Comparison of ENCODE assay signal across 18 cellular contexts in the genomic region with DNA sequence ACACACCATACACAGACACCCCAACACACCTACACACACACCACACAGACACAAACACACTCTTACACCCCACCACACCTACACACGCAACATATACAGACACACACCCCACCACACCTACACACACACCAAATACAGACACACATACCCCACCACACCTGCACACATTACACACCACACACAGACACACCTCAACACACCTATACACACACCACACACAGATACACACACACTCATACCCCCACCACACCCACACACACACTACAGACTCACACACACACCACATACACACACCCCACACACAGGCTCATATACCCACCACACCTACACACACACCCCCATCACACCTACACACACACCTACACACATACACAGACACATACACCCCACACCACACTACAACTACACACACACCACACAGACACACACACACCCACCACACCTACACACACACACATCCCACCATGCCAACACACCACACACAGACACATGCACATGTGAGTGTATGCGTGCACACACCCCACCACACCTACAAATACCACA. TPM values are rescaled to one million over a fixed set of nuclear protein-coding genes. Genes with fewer than 3 reads are reported as not detected.
DNase-seq lines count a peak whose midpoint lies in the region; ATAC-seq, FAIRE-seq and TF ChIP-seq lines count a peak whose summit lies in the region.
"Had no signal": no experiment of that assay in that cellular context is flagged by ENCODE, and none has a peak within 500 bp of the region (broad histone marks: within the 10 kb centered on the region; RNA-seq: fewer than 3 reads in every experiment).

No MANE protein-coding gene starts in this region.

- in situ Hi-C loops in HepG2 (cut with HindIII; ENCODE audit: extremely low pct_ligation_motif_present, low pct_unique_long_range_greater_than_20kb), result no loop called here

- H3K4me3 ChIP-seq in HepG2 (replicated peaks in 1 of 3; ENCODE audit: insufficient read depth in 1 of 3, low read depth in 2 of 3, low read length in 3 of 3) (no peak overlapping the region), right lobe of liver (no peak overlapping the region)
- H3K4me3 ChIP-seq: PC-9, SK-N-MC had no signal

- peaks cover 98% of the 10 kb centered on the region for H3K4me1 Mint-ChIP-seq in activated B cell treated with CpG ODN at 0.5 μM for 24 hours
- peaks cover 57% of the 10 kb centered on the region for H3K4me1 Mint-ChIP-seq in glutamatergic neuron (ENCODE audit: low read depth, unreplicated experiment)
- peaks cover 0 to 29% (median 1%) of the 10 kb centered on the region in 4 donors for H3K4me1 Mint-ChIP-seq in naive thymus-derived CD8-positive, alpha-beta T cell

- BruUV-seq in HepG2 (replicated peaks; lab: Mats Ljungman, UMichigan), result TSS peak; percentile 14

- no peaks in the 10 kb centered on the region for H3K27me3 Mint-ChIP-seq in activated B cell treated with CpG ODN at 0.5 μM for 24 hours
- H3K27me3 Mint-ChIP-seq in glutamatergic neuron (ENCODE audit: unreplicated experiment), result peaks cover 39% of the 10 kb centered on the region
- no peaks in the 10 kb centered on the region for H3K27me3 Mint-ChIP-seq in naive thymus-derived CD8-positive, alpha-beta T cell
- H3K27me3 Mint-ChIP-seq: CD4-positive, alpha-beta T cell had no signal

- intact Hi-C loops in HepG2 (cut with micrococcal nuclease; ENCODE audit: unreplicated experiment), result loop anchor here (10.0 kb wide), 1 partner anchor 221 kb away; no protein-coding TSS in a partner anchor
- intact Hi-C loops in right lobe of liver (cut with DNase I), result no loop called here
- intact Hi-C loops in activated B cell treated with CpG ODN at 0.5 μM for 24 hours (cut with micrococcal nuclease), result loop anchor here (5.0 kb wide), 1 partner anchor 128 kb away; no protein-coding TSS in a partner anchor
- intact Hi-C loops in Right ventricle myocardium inferior (cut with DNase I), result no loop called here

- H3K27ac Mint-ChIP-seq in activated B cell treated with CpG ODN at 0.5 μM for 24 hours (peak overlapping the region; percentile 80), glutamatergic neuron (ENCODE audit: unreplicated experiment) (peak overlapping the region; percentile 92)
- no peak overlapping the region for H3K27ac Mint-ChIP-seq in naive thymus-derived CD8-positive, alpha-beta T cell
- H3K27ac Mint-ChIP-seq: CD4-positive, alpha-beta T cell had no signal

- TF ChIP-seq POLR2A in HepG2 (IDR thresholded peaks at IDR 0.05; ENCODE audit: insufficient read depth in 1 of 2, low read depth in 2 of 2, low read length in 2 of 2) (0 out of 4 replicates have a peak, but pooled peaks of 1 of the 2 experiments have one; percentile 32), right lobe of liver (IDR thresholded peaks at IDR 0.05) (no peak)

- FAIRE-seq in HepG2 (lab: Jason Lieb, UNC), result peak; percentile 64
- FAIRE-seq: A204.1 had no signal

- H2AFZ ChIP-seq in HepG2 (ENCODE audit: low read length), result no peak overlapping the region
- H2AFZ ChIP-seq: PC-9 had no signal

- POLR2A ChIA-PET in HepG2 (lab: Yijun Ruan, JAX), result interaction anchor here (1.3 kb wide), 1 partner anchor 62 kb away, joined by 6 read pairs; no protein-coding TSS in a partner anchor
- POLR2A ChIA-PET in activated B cell treated with CpG ODN at 0.5 μM for 24 hours (lab: Charles Lee), result no interaction called here
- POLR2A ChIA-PET in naive thymus-derived CD8-positive, alpha-beta T cell (lab: Charles Lee), result no interaction called here

- no peaks in the 10 kb centered on the region for H3K79me2 ChIP-seq in HepG2 (ENCODE audit: insufficient read depth, low read length)

- ATAC-seq in HepG2, result no peak
- no peak for ATAC-seq in right lobe of liver
- no peak for ATAC-seq in activated B cell treated with CpG ODN at 0.5 μM for 24 hours (ENCODE audit: low read depth)
- no peak for ATAC-seq in naive thymus-derived CD8-positive, alpha-beta T cell
- no peak for ATAC-seq in HG02840 (IDR thresholded peaks at IDR 0.05; ENCODE audit: low FRiP score, unreplicated experiment)
- no peak for ATAC-seq in Right ventricle myocardium inferior

- no peak overlapping the region for H3K9ac ChIP-seq in HepG2 (ENCODE audit: insufficient read depth, low read depth, low read length)

- H3K4me3 Mint-ChIP-seq in activated B cell treated with CpG ODN at 0.5 μM for 24 hours, result no peak overlapping the region
- H3K4me3 Mint-ChIP-seq in glutamatergic neuron (ENCODE audit: unreplicated experiment), result peak overlapping the region; percentile 67
- H3K4me3 Mint-ChIP-seq in naive thymus-derived CD8-positive, alpha-beta T cell, result no peak overlapping the region
- H3K4me3 Mint-ChIP-seq: CD4-positive, alpha-beta T cell; H9 had no signal

- DNase-seq in HepG2 (ENCODE audit: low spot score) (no peak), right lobe of liver (no peak), activated B cell treated with CpG ODN at 0.5 μM for 24 hours (no peak), glutamatergic neuron (no peak), NCI-H526 (lab: John Stamatoyannopoulos, UW) (no peak), Right ventricle myocardium inferior (ENCODE audit: missing footprints) (no peak)
- DNase-seq in naive thymus-derived CD8-positive, alpha-beta T cell, result no peak
- DNase-seq: CD4-positive, alpha-beta T cell; DMS79 treated with DMSO at 0.1 percent for 48 hours; GDM1; H9; NCI-H1048; NCI-H1694; NCI-H345; PC-9 had no signal

- H3K27ac ChIP-seq in HepG2 (ENCODE audit: extremely low read length, insufficient read depth, low read length) (no peak overlapping the region), right lobe of liver (no peak overlapping the region)
- H3K27ac ChIP-seq: PC-9, SK-N-MC had no signal

- no peak overlapping the region for H3K4me2 ChIP-seq in HepG2 (ENCODE audit: low read depth, low read length)
- H3K4me2 ChIP-seq: PC-9 had no signal

- no peaks in the 10 kb centered on the region for H3K36me3 Mint-ChIP-seq in activated B cell treated with CpG ODN at 0.5 μM for 24 hours (ENCODE audit: low read depth)
- peaks cover 12% of the 10 kb centered on the region for H3K36me3 Mint-ChIP-seq in glutamatergic neuron (ENCODE audit: unreplicated experiment)
- no peaks in the 10 kb centered on the region for H3K36me3 Mint-ChIP-seq in naive thymus-derived CD8-positive, alpha-beta T cell

- H3K27me3 ChIP-seq in HepG2 (ENCODE audit: control insufficient read depth in 1 of 2, insufficient read depth in 2 of 2, low read length in 2 of 2), result no peaks in the 10 kb centered on the region
- H3K27me3 ChIP-seq in right lobe of liver, result no peaks in the 10 kb centered on the region

- CTCF ChIA-PET in HepG2 (lab: Yijun Ruan, JAX; ENCODE audit: low intra/inter-chr PET ratio, low total read pairs) (no interaction called here), activated B cell treated with CpG ODN at 0.5 μM for 24 hours (lab: Charles Lee) (interaction anchor here (4.9 to 5.4 kb wide), 2 partner anchors 61 to 242 kb away, joined by 45 to 66 read pairs; no protein-coding TSS in a partner anchor)

- H4K20me1 ChIP-seq in HepG2 (ENCODE audit: insufficient read depth, low read length), result peaks cover 31% of the 10 kb centered on the region

- WGBS in HepG2 (ENCODE audit: low lambda C conversion rate), result 100% methylated on average over 2 of the region's 2 CpGs
- WGBS in right lobe of liver (ENCODE audit: insufficient coverage, low coverage, low lambda C conversion rate, missing lambda C conversion rate), result 92% methylated on average over 2 of the region's 2 CpGs

- peaks cover 52% of the 10 kb centered on the region for H3K4me1 ChIP-seq in HepG2 (ENCODE audit: insufficient read depth, low read length)
- H3K4me1 ChIP-seq in right lobe of liver, result peaks cover 0 to 25% (median 6%) of the 10 kb centered on the region in 4 donors

- TF ChIP-seq RAD21 in HepG2 (CRISPR knock-in tag; IDR thresholded peaks at IDR 0.05), result no peak

- no peak for TF ChIP-seq CTCF in HepG2 (CRISPR knock-in tag; IDR thresholded peaks at IDR 0.05)
- TF ChIP-seq CTCF in right lobe of liver (IDR thresholded peaks at IDR 0.05), result no peak
- TF ChIP-seq CTCF in activated B cell treated with CpG ODN at 0.5 μM for 24 hours (IDR thresholded peaks at IDR 0.05), result no peak
- TF ChIP-seq CTCF in glutamatergic neuron (IDR thresholded peaks at IDR 0.05; ENCODE audit: partially characterized antibody, unreplicated experiment), result no peak

- H3K9me3 Mint-ChIP-seq in activated B cell treated with CpG ODN at 0.5 μM for 24 hours (no peaks in the 10 kb centered on the region), glutamatergic neuron (ENCODE audit: unreplicated experiment) (peaks cover 35% of the 10 kb centered on the region)
- H3K9me3 Mint-ChIP-seq in naive thymus-derived CD8-positive, alpha-beta T cell, result no peaks in the 10 kb centered on the region
- H3K9me3 Mint-ChIP-seq: CD4-positive, alpha-beta T cell; H9 had no signal

- H3K36me3 ChIP-seq in HepG2 (replicated peaks in 1 of 2; ENCODE audit: control insufficient read depth in 1 of 2, insufficient read depth in 2 of 2, low read length in 2 of 2), result peaks cover 75 to 95% of the 10 kb centered on the region in 2 experiments
- H3K36me3 ChIP-seq in right lobe of liver, result peaks cover 0 to 52% (median 23%) of the 10 kb centered on the region in 4 donors

- TF ChIP-seq EP300 in HepG2 (IDR thresholded peaks at IDR 0.05; ENCODE audit: low read depth in 2 of 2, low read length in 2 of 2) (no peak), HepG2 (CRISPR knock-in tag; IDR thresholded peaks at IDR 0.05; ENCODE audit: borderline replicate concordance) (no peak)

- H3K9me3 ChIP-seq in HepG2 (ENCODE audit: low read length), result no peaks in the 10 kb centered on the region
- H3K9me3 ChIP-seq in right lobe of liver, result no peaks in the 10 kb centered on the region

RNA-seq across cellular contexts. Expression of a gene that starts 31.4 kb away (rescaled TPM):
- total RNA-seq in HepG2 (2016; rRNA removed; fragmentation: Illumina TruSeq; extraction: Trizol) (130 and 138 TPM in 2 replicates), right lobe of liver (100 to 1,000 TPM in 2 of 6 experiments, 10 to 100 TPM in 4; 30.8 to 163 (median 92.0) TPM), activated B cell treated with CpG ODN at 0.5 μM for 24 hours (11.7 and 17.4 TPM in 2 replicates), glutamatergic neuron (ENCODE audit: unreplicated experiment) (70.7 TPM), Right ventricle myocardium inferior (21.9 TPM)
- 22.1 and 23.2 TPM in 2 replicates for total RNA-seq in HepG2 (2016; cell fraction: cytosol; rRNA removed; fragmentation: Illumina TruSeq; extraction: Trizol; ENCODE audit: low read depth)
- total RNA-seq in HepG2 (2016; cell fraction: insoluble cytoplasmic fraction; rRNA removed; fragmentation: Illumina TruSeq; extraction: Trizol), result 114 and 146 TPM in 2 replicates
- 63.0 and 65.0 TPM in 2 replicates for total RNA-seq in HepG2 (2016; cell fraction: membrane; rRNA removed; fragmentation: Illumina TruSeq; extraction: Trizol)
- total RNA-seq in HepG2 (2016; cell fraction: nucleus; rRNA removed; fragmentation: Illumina TruSeq; extraction: Trizol), result 59.4 and 71.5 TPM in 2 replicates
- 267 and 269 TPM in 2 replicates for polyA plus RNA-seq in HepG2 (2011; rRNA removed)
- 182 and 277 TPM in 2 replicates for polyA plus RNA-seq in HepG2 (2011; cell fraction: cytosol; rRNA removed)
- polyA plus RNA-seq in HepG2 (2011; cell fraction: nucleus; rRNA removed), result 334 and 385 TPM in 2 replicates
- polyA plus RNA-seq in HepG2 (2012), result 220 and 249 TPM in 2 replicates
- 21.5 and 27.7 TPM in 2 replicates for polyA plus RNA-seq in HepG2 (2016; cell fraction: cytosol; fragmentation: Illumina TruSeq; extraction: Trizol; ENCODE audit: low read depth)
- polyA plus RNA-seq in HepG2 (2016; cell fraction: insoluble cytoplasmic fraction; fragmentation: Illumina TruSeq; extraction: Trizol; ENCODE audit: low read depth), result 122 and 156 TPM in 2 replicates
- 42.5 and 45.9 TPM in 2 replicates for polyA plus RNA-seq in HepG2 (2016; cell fraction: membrane; fragmentation: Illumina TruSeq; extraction: Trizol; ENCODE audit: low read depth)
- polyA plus RNA-seq in HepG2 (2016; cell fraction: nucleus; fragmentation: Illumina TruSeq; extraction: Trizol; ENCODE audit: insufficient read depth, low read depth), result 148 and 163 TPM in 2 replicates
- 33.0 and 786 TPM in 2 replicates for polyA minus RNA-seq in HepG2 (2011; rRNA and poly(A)+ RNA removed; ENCODE audit: low replicate concordance)
- 198 TPM in 2 replicates for polyA minus RNA-seq in HepG2 (2011; cell fraction: cytosol; rRNA and poly(A)+ RNA removed)
- polyA minus RNA-seq in HepG2 (2011; cell fraction: nucleus; rRNA and poly(A)+ RNA removed), result 79.2 and 86.4 TPM in 2 replicates
- total RNA-seq in naive thymus-derived CD8-positive, alpha-beta T cell, result 1 to 10 TPM; 2.7 to 3.4 TPM
- under 1 TPM in 2 of 3 donors, not detected in 1; 0.19 to 0.23 TPM for polyA plus RNA-seq in naive thymus-derived CD8-positive, alpha-beta T cell

RNA-seq across cellular contexts. Expression of a gene that starts 57.9 kb away (rescaled TPM):
- total RNA-seq in HepG2 (2016; rRNA removed; fragmentation: Illumina TruSeq; extraction: Trizol) (176 and 181 TPM in 2 replicates), right lobe of liver (10 to 100 TPM; 25.3 to 38.3 (median 32.0) TPM), activated B cell treated with CpG ODN at 0.5 μM for 24 hours (54.4 and 57.1 TPM in 2 replicates), glutamatergic neuron (ENCODE audit: unreplicated experiment) (95.8 TPM), Right ventricle myocardium inferior (86.3 TPM)
- total RNA-seq in HepG2 (2016; cell fraction: cytosol; rRNA removed; fragmentation: Illumina TruSeq; extraction: Trizol; ENCODE audit: low read depth), result 47.3 and 50.8 TPM in 2 replicates
- 176 and 177 TPM in 2 replicates for total RNA-seq in HepG2 (2016; cell fraction: insoluble cytoplasmic fraction; rRNA removed; fragmentation: Illumina TruSeq; extraction: Trizol)
- total RNA-seq in HepG2 (2016; cell fraction: membrane; rRNA removed; fragmentation: Illumina TruSeq; extraction: Trizol), result 92.5 and 108 TPM in 2 replicates
- 65.1 and 73.4 TPM in 2 replicates for total RNA-seq in HepG2 (2016; cell fraction: nucleus; rRNA removed; fragmentation: Illumina TruSeq; extraction: Trizol)
- polyA plus RNA-seq in HepG2 (2011; rRNA removed), result 22.0 and 25.4 TPM in 2 replicates
- 10.6 and 19.4 TPM in 2 replicates for polyA plus RNA-seq in HepG2 (2011; cell fraction: cytosol; rRNA removed)
- polyA plus RNA-seq in HepG2 (2011; cell fraction: nucleus; rRNA removed), result 9.5 and 13.3 TPM in 2 replicates
- 107 and 109 TPM in 2 replicates for polyA plus RNA-seq in HepG2 (2012)
- 27.5 and 27.6 TPM in 2 replicates for polyA plus RNA-seq in HepG2 (2016; cell fraction: cytosol; fragmentation: Illumina TruSeq; extraction: Trizol; ENCODE audit: low read depth)
- polyA plus RNA-seq in HepG2 (2016; cell fraction: insoluble cytoplasmic fraction; fragmentation: Illumina TruSeq; extraction: Trizol; ENCODE audit: low read depth), result 139 and 148 TPM in 2 replicates
- 41.2 and 43.1 TPM in 2 replicates for polyA plus RNA-seq in HepG2 (2016; cell fraction: membrane; fragmentation: Illumina TruSeq; extraction: Trizol; ENCODE audit: low read depth)
- polyA plus RNA-seq in HepG2 (2016; cell fraction: nucleus; fragmentation: Illumina TruSeq; extraction: Trizol; ENCODE audit: insufficient read depth, low read depth), result 78.3 and 82.7 TPM in 2 replicates
- polyA minus RNA-seq in HepG2 (2011; rRNA and poly(A)+ RNA removed; ENCODE audit: low replicate concordance), result 17.9 and 28.5 TPM in 2 replicates
- 57.4 and 64.5 TPM in 2 replicates for polyA minus RNA-seq in HepG2 (2011; cell fraction: cytosol; rRNA and poly(A)+ RNA removed)
- 42.6 and 54.6 TPM in 2 replicates for polyA minus RNA-seq in HepG2 (2011; cell fraction: nucleus; rRNA and poly(A)+ RNA removed)
- total RNA-seq in naive thymus-derived CD8-positive, alpha-beta T cell, result 10 to 100 TPM; 77.1 to 83.0 TPM
- polyA plus RNA-seq in naive thymus-derived CD8-positive, alpha-beta T cell, result 10 to 100 TPM; 62.5 to 83.7 (median 62.8) TPM

Comparison
In these comparisons a context has a peak if more than half of its experiments do, and no peak if none do; other contexts are left out.
1. intact Hi-C loops: an anchor here in HepG2 (10.0 kb wide) and activated B cell treated with CpG ODN at 0.5 μM for 24 hours (5.0 kb wide); none called in right lobe of liver and Right ventricle myocardium inferior.
2. H3K27ac Mint-ChIP-seq: peak in activated B cell treated with CpG ODN at 0.5 μM for 24 hours (single experiment) and glutamatergic neuron (single experiment); none in naive thymus-derived CD8-positive, alpha-beta T cell (0 of 10).